17 cellular contexts compared by ENCODE assay signal in the genomic region with DNA sequence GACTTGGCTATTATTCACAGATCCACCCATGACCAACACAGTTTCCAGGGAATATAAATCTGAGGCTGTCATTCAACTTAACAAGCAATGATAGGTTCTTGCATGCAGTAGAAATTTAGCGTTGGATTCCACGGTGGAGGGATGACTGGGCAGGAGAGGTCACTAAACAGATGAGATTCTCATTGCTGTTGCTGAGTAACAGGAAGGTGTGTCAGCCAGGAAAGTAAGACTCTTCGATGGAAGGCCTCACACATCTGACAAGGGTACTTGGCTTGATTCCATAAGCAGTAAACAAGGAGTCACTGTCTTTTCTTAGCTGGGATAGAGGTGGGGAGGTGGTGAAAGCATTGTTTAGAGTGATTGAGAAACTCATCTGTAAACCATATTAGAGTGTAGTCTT.
DNase-seq lines count a peak whose midpoint lies in the region; ATAC-seq and TF ChIP-seq lines count a peak whose summit lies in the region.
"Had no signal": no experiment of that assay in that cellular context is flagged by ENCODE, and none has a peak within 500 bp of the region (broad histone marks: within the 10 kb centered on the region; RNA-seq: fewer than 3 reads in every experiment).

No MANE protein-coding gene starts in this region.

- H3K27me3 Mint-ChIP-seq in activated T-cell treated with anti-CD3 and anti-CD28 coated beads, Interleukin-2, amount 50 U/mL, for 24 hours = no peaks in the 10 kb centered on the region

- TF ChIP-seq CTCF in fibroblast of pulmonary artery (IDR thresholded peaks at IDR 0.05; ENCODE audit: low read length, missing control alignments) = no peak

- DNase-seq in HT1080 (ENCODE audit: low read depth) = peak; percentile 97
- peak; percentile 13 for DNase-seq in RPMI7951 (ENCODE audit: low read depth)
- DNase-seq in fibroblast of pulmonary artery (ENCODE audit: low read depth) = peak; percentile 2
- DNase-seq in sciatic nerve (ENCODE audit: low spot score) = no peak
- no peak for DNase-seq in putamen (ENCODE audit: low spot score)
- DNase-seq in globus pallidus (ENCODE audit: low spot score) = no peak
- no peak for DNase-seq in activated T-cell treated with anti-CD3 and anti-CD28 coated beads, Interleukin-2, amount 50 U/mL, for 24 hours
- DNase-seq: AML-193, DMS79, KG1, NCI-H1436 treated with DMSO at 0.1 percent for 48 hours, NCI-H2029 treated with DMSO at 0.1 percent for 48 hours, NCI-H2171, NCI-H526 treated with DMSO at 0.1 percent for 48 hours, Peyer's patch, SHP77 treated with DMSO at 0.1 percent for 48 hours had no signal

- no peak overlapping the region for H3K4me3 Mint-ChIP-seq in activated T-cell treated with anti-CD3 and anti-CD28 coated beads, Interleukin-2, amount 50 U/mL, for 24 hours

- no peak overlapping the region for H3K27ac Mint-ChIP-seq in activated T-cell treated with anti-CD3 and anti-CD28 coated beads, Interleukin-2, amount 50 U/mL, for 24 hours

- no peaks in the 10 kb centered on the region for H3K4me1 Mint-ChIP-seq in activated T-cell treated with anti-CD3 and anti-CD28 coated beads, Interleukin-2, amount 50 U/mL, for 24 hours (ENCODE audit: low read depth)

- H3K9me3 Mint-ChIP-seq in activated T-cell treated with anti-CD3 and anti-CD28 coated beads, Interleukin-2, amount 50 U/mL, for 24 hours = no peaks in the 10 kb centered on the region

- peak; percentile 28 for ATAC-seq in sciatic nerve
- ATAC-seq: SK-N-SH treated with all-trans-retinoic acid at 6 μM for 48 hours had no signal

- intact Hi-C loops in sciatic nerve (cut with DNase I) = loop anchor here (5.0 kb wide), 1 partner anchor 1351 kb away; no protein-coding TSS in a partner anchor

- H3K36me3 Mint-ChIP-seq in activated T-cell treated with anti-CD3 and anti-CD28 coated beads, Interleukin-2, amount 50 U/mL, for 24 hours (ENCODE audit: low read depth) = no peaks in the 10 kb centered on the region

- H3K4me3 ChIP-seq in fibroblast of pulmonary artery (replicated peaks; ENCODE audit: low read depth, low read length) = no peak overlapping the region
- H3K4me3 ChIP-seq: Peyer's patch had no signal

Comparison
In these comparisons a context has a peak if more than half of its experiments do, and no peak if none do; other contexts are left out.
1. DNase-seq: peak in HT1080 (single experiment), RPMI7951 (single experiment) and fibroblast of pulmonary artery (single experiment); none in sciatic nerve (single experiment), putamen (single experiment), globus pallidus (single experiment) and activated T-cell treated with anti-CD3 and anti-CD28 coated beads, Interleukin-2, amount 50 U/mL, for 24 hours (single experiment).